In the genomic region with DNA sequence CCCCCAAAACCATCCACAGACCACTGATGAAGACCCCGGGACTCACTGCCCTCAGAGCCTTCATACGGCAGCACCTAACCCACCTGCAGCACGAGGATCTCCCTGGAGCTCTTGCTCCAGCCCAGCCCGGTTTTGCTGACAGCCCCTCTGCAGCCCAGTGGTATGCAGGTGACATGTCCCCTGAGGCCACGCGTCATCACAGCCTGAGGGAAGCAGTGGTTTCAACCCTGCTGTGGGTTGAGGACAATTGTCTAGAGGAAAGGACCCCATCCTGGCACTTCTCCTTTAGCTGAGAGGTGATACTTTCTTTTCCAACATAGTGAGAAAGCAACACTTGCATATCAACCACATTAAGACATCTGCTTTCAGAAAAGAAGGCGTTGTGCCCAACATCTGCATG, we compare ENCODE assay signal across 24 cellular contexts.
"Had no signal": no experiment of that assay in that cellular context is flagged by ENCODE, and none has a peak within 500 bp of the region (broad histone marks: within the 10 kb centered on the region; RNA-seq: fewer than 3 reads in every experiment).

No MANE protein-coding gene starts in this region.

- H3K36me3 ChIP-seq: gastroesophageal sphincter, heart left ventricle, right lobe of liver, stomach, suprapubic skin, transverse colon, vagina had no signal

- H3K36me3 Mint-ChIP-seq: activated CD4-positive, alpha-beta memory T cell treated with anti-CD3 and anti-CD28 coated beads for 36 hours; memory B cell; stimulated activated effector memory CD8-positive, alpha-beta T cell treated with anti-CD3 and anti-CD28 coated beads, Interleukin-12 subunit alpha, Interleukin-12 subunit beta, amount 100 ng/mL, for 72 hours had no signal

- H3K4me3 ChIP-seq: gastroesophageal sphincter, heart left ventricle, right lobe of liver, skin epidermis, stomach, suprapubic skin, transverse colon, vagina had no signal

- H3K27me3 ChIP-seq: gastroesophageal sphincter, heart left ventricle, right lobe of liver, stomach, suprapubic skin, transverse colon, vagina had no signal

- H3K27me3 Mint-ChIP-seq: activated CD4-positive, alpha-beta memory T cell treated with anti-CD3 and anti-CD28 coated beads for 36 hours had no signal

- ATAC-seq: activated T-cell treated with anti-CD3 and anti-CD28 coated beads, Interleukin-2, amount 50 U/mL, for 72 hours; gastroesophageal sphincter; left cardiac atrium; right lobe of liver; stimulated activated effector memory CD8-positive, alpha-beta T cell treated with anti-CD3 and anti-CD28 coated beads, Interleukin-12 subunit alpha, Interleukin-12 subunit beta, amount 100 ng/mL, for 72 hours had no signal

- H3K27ac ChIP-seq: gastroesophageal sphincter, parathyroid adenoma, right lobe of liver, skin epidermis, suprapubic skin, vagina had no signal

- H3K4me3 Mint-ChIP-seq: activated CD4-positive, alpha-beta memory T cell treated with anti-CD3 and anti-CD28 coated beads for 36 hours; activated naive CD4-positive, alpha-beta T cell treated with anti-CD3 and anti-CD28 coated beads for 36 hours; activated T-cell treated with anti-CD3 and anti-CD28 coated beads, Interleukin-2, amount 50 U/mL, for 72 hours; endodermal cell; memory B cell; nephron progenitor cell; stimulated activated effector memory CD8-positive, alpha-beta T cell treated with anti-CD3 and anti-CD28 coated beads, Interleukin-12 subunit alpha, Interleukin-12 subunit beta, amount 100 ng/mL, for 72 hours had no signal

- DNase-seq: activated CD4-positive, alpha-beta memory T cell treated with anti-CD3 and anti-CD28 coated beads for 36 hours; activated CD4-positive, alpha-beta T cell treated with anti-CD3 and anti-CD28 coated beads for 48 hours; activated CD4-positive, CD25-positive, alpha-beta regulatory T cell; activated effector memory CD4-positive, alpha-beta T cell treated with Interleukin-2 at 50 U/mL for 16 hours; activated naive CD4-positive, alpha-beta T cell treated with anti-CD3 and anti-CD28 coated beads for 36 hours; activated T-cell treated with anti-CD3 and anti-CD28 coated beads, Interleukin-2, amount 50 U/mL, for 72 hours; cerebellar nuclear complex; cortex of kidney; endodermal cell; left cardiac atrium; nephron progenitor cell; right lobe of liver; stimulated activated CD4-positive, alpha-beta T cell treated with anti-CD3 and anti-CD28 coated beads, Interleukin-2, amount 100 ng/mL, for 24 hours; stomach; T1000; transverse colon had no signal

- H3K4me1 Mint-ChIP-seq: memory B cell; stimulated activated effector memory CD8-positive, alpha-beta T cell treated with anti-CD3 and anti-CD28 coated beads, Interleukin-12 subunit alpha, Interleukin-12 subunit beta, amount 100 ng/mL, for 72 hours had no signal

- H3K9me3 Mint-ChIP-seq: activated CD4-positive, alpha-beta memory T cell treated with anti-CD3 and anti-CD28 coated beads for 36 hours; activated naive CD4-positive, alpha-beta T cell treated with anti-CD3 and anti-CD28 coated beads for 36 hours; activated T-cell treated with anti-CD3 and anti-CD28 coated beads, Interleukin-2, amount 50 U/mL, for 72 hours; endodermal cell; memory B cell; nephron progenitor cell; stimulated activated effector memory CD8-positive, alpha-beta T cell treated with anti-CD3 and anti-CD28 coated beads, Interleukin-12 subunit alpha, Interleukin-12 subunit beta, amount 100 ng/mL, for 72 hours had no signal

- H3K9me3 ChIP-seq: gastroesophageal sphincter, heart left ventricle, right lobe of liver, stomach, suprapubic skin, transverse colon, vagina had no signal

- H3K27ac Mint-ChIP-seq: activated CD4-positive, alpha-beta memory T cell treated with anti-CD3 and anti-CD28 coated beads for 36 hours; activated naive CD4-positive, alpha-beta T cell treated with anti-CD3 and anti-CD28 coated beads for 36 hours; activated T-cell treated with anti-CD3 and anti-CD28 coated beads, Interleukin-2, amount 50 U/mL, for 72 hours; endodermal cell; memory B cell; nephron progenitor cell; stimulated activated effector memory CD8-positive, alpha-beta T cell treated with anti-CD3 and anti-CD28 coated beads, Interleukin-12 subunit alpha, Interleukin-12 subunit beta, amount 100 ng/mL, for 72 hours had no signal
